8 cellular contexts compared by ENCODE assay signal in the genomic region with DNA sequence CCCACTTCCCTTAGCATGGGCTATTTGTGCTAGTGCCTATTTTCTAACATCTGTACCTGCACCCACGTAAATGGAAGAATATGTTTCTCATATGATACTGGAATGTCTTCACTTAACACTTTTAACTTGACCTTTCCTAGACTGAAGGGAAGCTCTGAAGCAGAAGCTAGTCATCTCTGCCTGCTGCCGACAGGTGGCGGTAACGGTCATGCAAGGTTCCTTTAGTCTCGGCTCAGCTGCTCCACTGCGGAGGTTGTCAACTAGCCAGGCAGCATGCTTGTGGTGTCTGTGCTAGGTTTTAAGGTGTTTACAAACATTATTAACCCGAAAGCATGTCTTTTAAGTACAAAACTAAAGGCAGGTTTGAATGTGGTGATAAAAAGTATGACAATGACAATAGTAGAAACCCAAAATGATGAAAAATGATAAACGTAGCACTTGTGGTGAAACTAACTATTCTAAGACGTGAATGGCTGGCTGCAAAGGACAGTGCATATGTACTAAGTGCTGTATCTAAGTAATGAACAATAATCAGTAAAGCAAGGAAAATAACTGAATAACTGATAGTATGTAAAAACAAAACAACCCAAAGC.
DNase-seq lines count a peak whose midpoint lies in the region; ATAC-seq lines count a peak whose summit lies in the region.

No MANE protein-coding gene starts in this region.

- DNase-seq in C1 segment of cervical spinal cord (lab: John Stamatoyannopoulos, UW) (peak in 9 of 14 donors; percentile 7 to 54 (median 22)), GM19240 (ENCODE audit: insufficient read length, low spot score) (peak; percentile 30), NCI-H345 (lab: John Stamatoyannopoulos, UW) (peak; percentile 76), epithelial cell of prostate (ENCODE audit: low read depth, low spot score) (peak; percentile 31), middle frontal gyrus (ENCODE audit: extremely low spot score, low spot score) (peak; percentile 58)
- DNase-seq in activated CD4-positive, alpha-beta T cell treated with anti-CD3 and anti-CD28 coated beads, Interleukin-2, amount 10 ng/mL, durations not matched to agents 7 days and 5 days: peak; percentile 61
- peak; percentile 47 for DNase-seq in stimulated activated naive B cell treated with anti-CD40 and anti-IgM and Interleukin-4, amounts not matched to agents 10 μg/mL and 1 μg/mL and 100 μg/mL, for 72 hours

- CTCF ChIA-PET in activated CD4-positive, alpha-beta T cell treated with anti-CD3 and anti-CD28 coated beads, Interleukin-2, amount 10 ng/mL, durations not matched to agents 7 days and 5 days (lab: Charles Lee): interaction anchor here (1.0 to 1.4 kb wide), 2 partner anchors 10 to 303 kb away, joined by 4 read pairs; no protein-coding TSS in a partner anchor

- H3K27ac Mint-ChIP-seq in activated CD4-positive, alpha-beta T cell treated with anti-CD3 and anti-CD28 coated beads, Interleukin-2, amount 10 ng/mL, durations not matched to agents 7 days and 5 days: no peak overlapping the region
- H3K27ac Mint-ChIP-seq in stimulated activated naive B cell treated with anti-CD40 and anti-IgM and Interleukin-4, amounts not matched to agents 10 μg/mL and 1 μg/mL and 100 μg/mL, for 72 hours: no peak overlapping the region

- no peaks in the 10 kb centered on the region for H3K4me1 Mint-ChIP-seq in activated CD4-positive, alpha-beta T cell treated with anti-CD3 and anti-CD28 coated beads, Interleukin-2, amount 10 ng/mL, durations not matched to agents 7 days and 5 days
- H3K4me1 Mint-ChIP-seq in stimulated activated naive B cell treated with anti-CD40 and anti-IgM and Interleukin-4, amounts not matched to agents 10 μg/mL and 1 μg/mL and 100 μg/mL, for 72 hours: no peaks in the 10 kb centered on the region

- no peak overlapping the region for H3K4me3 Mint-ChIP-seq in activated CD4-positive, alpha-beta T cell treated with anti-CD3 and anti-CD28 coated beads, Interleukin-2, amount 10 ng/mL, durations not matched to agents 7 days and 5 days
- no peak overlapping the region for H3K4me3 Mint-ChIP-seq in stimulated activated naive B cell treated with anti-CD40 and anti-IgM and Interleukin-4, amounts not matched to agents 10 μg/mL and 1 μg/mL and 100 μg/mL, for 72 hours

- peaks cover 4% of the 10 kb centered on the region for H3K27me3 Mint-ChIP-seq in activated CD4-positive, alpha-beta T cell treated with anti-CD3 and anti-CD28 coated beads, Interleukin-2, amount 10 ng/mL, durations not matched to agents 7 days and 5 days
- H3K27me3 Mint-ChIP-seq in stimulated activated naive B cell treated with anti-CD40 and anti-IgM and Interleukin-4, amounts not matched to agents 10 μg/mL and 1 μg/mL and 100 μg/mL, for 72 hours: peaks cover 35 to 78% of the 10 kb centered on the region in 2 donors

- no peaks in the 10 kb centered on the region for H3K36me3 Mint-ChIP-seq in activated CD4-positive, alpha-beta T cell treated with anti-CD3 and anti-CD28 coated beads, Interleukin-2, amount 10 ng/mL, durations not matched to agents 7 days and 5 days (ENCODE audit: low read depth)
- H3K36me3 Mint-ChIP-seq in stimulated activated naive B cell treated with anti-CD40 and anti-IgM and Interleukin-4, amounts not matched to agents 10 μg/mL and 1 μg/mL and 100 μg/mL, for 72 hours: no peaks in the 10 kb centered on the region

- peak; percentile 90 for ATAC-seq in HG03342 (IDR thresholded peaks at IDR 0.05; ENCODE audit: unreplicated experiment)
- ATAC-seq in stimulated activated naive B cell treated with anti-CD40 and anti-IgM and Interleukin-4, amounts not matched to agents 10 μg/mL and 1 μg/mL and 100 μg/mL, for 72 hours (replicated peaks): peak; percentile 88 to 93

- H3K9me3 Mint-ChIP-seq in activated CD4-positive, alpha-beta T cell treated with anti-CD3 and anti-CD28 coated beads, Interleukin-2, amount 10 ng/mL, durations not matched to agents 7 days and 5 days: no peaks in the 10 kb centered on the region
- no peaks in the 10 kb centered on the region for H3K9me3 Mint-ChIP-seq in stimulated activated naive B cell treated with anti-CD40 and anti-IgM and Interleukin-4, amounts not matched to agents 10 μg/mL and 1 μg/mL and 100 μg/mL, for 72 hours

- H3K27ac ChIP-seq in epithelial cell of prostate: no peak overlapping the region

- POLR2A ChIA-PET in activated CD4-positive, alpha-beta T cell treated with anti-CD3 and anti-CD28 coated beads, Interleukin-2, amount 10 ng/mL, durations not matched to agents 7 days and 5 days (lab: Charles Lee): no interaction called here

Comparison
In these comparisons a context has a peak if more than half of its experiments do, and no peak if none do; other contexts are left out.
1. DNase-seq: peak in every context shown above with its lines; median percentile 76 in NCI-H345; 61 in activated CD4-positive, alpha-beta T cell treated with anti-CD3 and anti-CD28 coated beads, Interleukin-2, amount 10 ng/mL, durations not matched to agents 7 days and 5 days; 58 in middle frontal gyrus; 47 in stimulated activated naive B cell treated with anti-CD40 and anti-IgM and Interleukin-4, amounts not matched to agents 10 μg/mL and 1 μg/mL and 100 μg/mL, for 72 hours; 31 in epithelial cell of prostate; 30 in GM19240; 22 in C1 segment of cervical spinal cord.